Comparison of ENCODE assay signal across 8 cellular contexts in the genomic region with DNA sequence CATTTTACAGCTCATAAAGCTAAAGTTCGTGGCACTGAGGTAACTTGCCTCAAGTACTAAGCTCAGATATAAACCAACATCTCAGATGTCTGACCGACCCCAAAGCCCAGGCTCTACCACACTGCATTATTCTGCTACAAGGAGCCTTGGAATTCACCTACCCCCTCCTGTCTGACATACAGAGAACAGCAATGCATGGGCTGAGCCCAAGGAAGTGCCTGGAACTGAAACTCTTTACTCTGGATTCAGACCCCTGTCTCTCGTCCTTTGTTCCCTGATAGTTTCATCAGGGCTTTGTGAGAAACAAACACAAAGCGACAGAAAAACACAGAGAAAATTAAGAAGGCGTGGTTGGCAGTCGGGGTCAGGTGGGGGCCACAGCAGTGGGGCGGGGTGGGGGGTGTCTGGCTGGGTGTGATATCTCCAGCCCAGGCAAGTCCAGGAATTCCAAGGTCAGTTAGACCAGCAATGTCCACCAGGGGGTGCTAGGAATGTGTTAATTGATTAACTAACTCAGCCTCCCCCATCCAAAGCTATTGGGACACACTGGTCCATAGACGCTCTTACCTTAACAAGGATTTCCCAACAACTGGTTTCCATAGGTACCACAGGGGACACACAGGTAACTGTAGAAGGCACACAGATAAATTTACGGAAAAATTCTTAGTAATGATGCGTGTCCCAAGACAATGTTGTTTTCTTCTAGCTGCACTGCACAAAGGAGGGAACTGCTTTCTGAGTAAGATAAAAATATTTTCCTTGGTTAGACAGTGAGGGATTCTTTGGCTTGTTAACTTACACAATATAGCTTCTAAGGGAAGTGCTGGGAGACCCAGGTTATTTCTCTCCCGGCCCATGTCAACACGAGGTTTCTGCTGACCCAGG. TPM values are rescaled to one million over a fixed set of nuclear protein-coding genes. Genes with fewer than 3 reads are reported as not detected.
DNase-seq lines count a peak whose midpoint lies in the region; ATAC-seq and TF ChIP-seq lines count a peak whose summit lies in the region.

No MANE protein-coding gene starts in this region.

- POLR2A ChIA-PET in PC-9 (lab: Charles Lee; ENCODE audit: unreplicated experiment) = interaction anchor here (0.6 kb wide), 1 partner anchor 99 kb away, joined by 3 read pairs; no protein-coding TSS in a partner anchor

- no peak overlapping the region for H3K4me2 ChIP-seq in PC-9

- no peaks in the 10 kb centered on the region for H3K79me2 ChIP-seq in PC-9 (ENCODE audit: low read depth)

- no peaks in the 10 kb centered on the region for H3K36me3 ChIP-seq in PC-9 (ENCODE audit: low read depth)

- no peak overlapping the region for H3K27ac ChIP-seq in PC-9

- peaks cover 21% of the 10 kb centered on the region for H3K4me1 ChIP-seq in PC-9 (replicated peaks; ENCODE audit: insufficient read depth)

- no peak overlapping the region for H2AFZ ChIP-seq in PC-9

- no peaks in the 10 kb centered on the region for H3K9me3 ChIP-seq in PC-9 (ENCODE audit: insufficient read depth, low read depth)

- H3K4me3 ChIP-seq in GM12865 (ENCODE audit: low read depth, low read length) = no peak overlapping the region
- H3K4me3 ChIP-seq in PC-9 = no peak overlapping the region

- TF ChIP-seq CTCF in GM12865 (IDR thresholded peaks at IDR 0.05; ENCODE audit: insufficient read depth, low read depth, low read length, missing control alignments) (peak; percentile 70), PC-9 (conservative IDR thresholded peaks at IDR 0.05) (peak; percentile 82)

- peak; percentile 23 to 43 for DNase-seq in AML-193 (lab: John Stamatoyannopoulos, UW)
- peak; percentile 75 for DNase-seq in GM12865 (ENCODE audit: low read depth)
- DNase-seq in HPDE6-E6E7 (ENCODE audit: extremely low spot score) = peak; percentile 21
- peak; percentile 76 to 81 for DNase-seq in PC-9
- DNase-seq in T47D (ENCODE audit: low read depth in 1 of 2, low spot score in 1 of 2) = peak; percentile 55 to 83
- peak; percentile 70 for DNase-seq in kidney tubule cell (ENCODE audit: low spot score)
- peak; percentile 55 for DNase-seq in stimulated activated naive CD8-positive, alpha-beta T cell treated with anti-CD3 and anti-CD28 coated beads, Interleukin-15, Interleukin-2, amounts not matched to agents 100 U/mL and 50 U/mL, for 24 hours
- DNase-seq in cerebellar nuclear complex (lab: John Stamatoyannopoulos, UW) = no peak

- H3K27me3 ChIP-seq in PC-9 (ENCODE audit: insufficient read depth, low read depth) = no peaks in the 10 kb centered on the region

- intact Hi-C loops in PC-9 (cut with micrococcal nuclease; ENCODE audit: unreplicated experiment) = loop anchor here (1.0 kb wide), 4 partner anchors 106 to 639 kb away; partner anchors contain the start of gene OXTR

- peaks cover 11% of the 10 kb centered on the region; the same call in 1 of the 2 replicates for H3F3A ChIP-seq in PC-9 (ENCODE audit: insufficient read depth, low read depth)

- no TSS peak for BruUV-seq in PC-9 (replicated peaks; lab: Mats Ljungman, UMichigan)

- no peaks in the 10 kb centered on the region for H3K9me2 ChIP-seq in PC-9 (ENCODE audit: insufficient read depth)

- ATAC-seq in stimulated activated naive CD8-positive, alpha-beta T cell treated with anti-CD3 and anti-CD28 coated beads, Interleukin-15, Interleukin-2, amounts not matched to agents 100 U/mL and 50 U/mL, for 24 hours = no peak

- no peaks in the 10 kb centered on the region for H4K20me1 ChIP-seq in PC-9 (ENCODE audit: insufficient read depth)

- CTCF ChIA-PET in PC-9 (lab: Charles Lee) = interaction anchor here (0.6 to 1.2 kb wide), 5 partner anchors 19 to 639 kb away, joined by 3 to 8 read pairs (median 3); partner anchors contain the start of gene OXTR

- in situ Hi-C loops in T47D (cut with HindIII; ENCODE audit: low pct_unique_long_range_greater_than_20kb, low sequenced_read_pairs) = no loop called here

RNA-seq across cellular contexts. Expression of gene SSUH2, which starts 18.8 kb away (rescaled TPM):
- 1.6 and 6.1 TPM in 2 replicates for total RNA-seq in PC-9 (2021)

Comparison
In these comparisons a context has a peak if more than half of its experiments do, and no peak if none do; other contexts are left out.
1. DNase-seq: peak in AML-193 (2 of 2), GM12865 (single experiment), HPDE6-E6E7 (single experiment), PC-9 (2 of 2), T47D (2 of 2), kidney tubule cell (single experiment) and stimulated activated naive CD8-positive, alpha-beta T cell treated with anti-CD3 and anti-CD28 coated beads, Interleukin-15, Interleukin-2, amounts not matched to agents 100 U/mL and 50 U/mL, for 24 hours (single experiment); none in cerebellar nuclear complex (0 of 2).